ENCODE assay signal across 1 cellular context in the genomic region with DNA sequence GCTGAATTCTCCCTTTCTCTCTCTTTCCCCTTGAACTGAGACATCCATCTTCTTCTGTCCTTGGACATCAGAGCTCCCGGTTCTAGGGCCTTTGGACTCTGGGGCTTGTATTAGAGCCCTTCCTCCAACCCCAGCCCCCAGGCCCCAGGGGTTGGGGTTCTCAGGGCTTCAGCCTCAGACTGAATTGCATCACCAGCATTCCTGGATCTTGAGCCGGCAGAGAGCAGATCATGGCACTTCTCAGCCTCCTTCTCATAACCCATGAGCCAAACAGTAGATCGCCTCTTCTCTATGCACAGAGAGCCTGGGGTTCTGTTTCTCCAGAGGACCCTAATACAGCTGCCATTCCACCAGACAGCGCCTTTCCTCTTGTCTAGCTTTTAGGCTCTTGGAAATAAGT.
TF ChIP-seq lines count a peak whose summit lies in the region.

No MANE protein-coding gene starts in this region.

TF ChIP-seq in IMR-90, 13 proteins besides CTCF, POLR2A, EP300 and RAD21:
- TF ChIP-seq CEBPB (IDR thresholded peaks at IDR 0.05; ENCODE audit: low read depth, low read length) (peak; percentile 85), MAZ (IDR thresholded peaks at IDR 0.05; ENCODE audit: borderline replicate concordance, low read depth, low read length) (peak; percentile 23; the same call in 1 of the 2 replicates), RCOR1 (IDR thresholded peaks at IDR 0.05; ENCODE audit: insufficient replicate concordance, low read length) (no peak)
- TF ChIP-seq, protein P1, sequence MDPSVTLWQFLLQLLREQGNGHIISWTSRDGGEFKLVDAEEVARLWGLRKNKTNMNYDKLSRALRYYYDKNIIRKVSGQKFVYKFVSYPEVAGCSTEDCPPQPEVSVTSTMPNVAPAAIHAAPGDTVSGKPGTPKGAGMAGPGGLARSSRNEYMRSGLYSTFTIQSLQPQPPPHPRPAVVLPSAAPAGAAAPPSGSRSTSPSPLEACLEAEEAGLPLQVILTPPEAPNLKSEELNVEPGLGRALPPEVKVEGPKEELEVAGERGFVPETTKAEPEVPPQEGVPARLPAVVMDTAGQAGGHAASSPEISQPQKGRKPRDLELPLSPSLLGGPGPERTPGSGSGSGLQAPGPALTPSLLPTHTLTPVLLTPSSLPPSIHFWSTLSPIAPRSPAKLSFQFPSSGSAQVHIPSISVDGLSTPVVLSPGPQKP (IDR thresholded peaks at IDR 0.05; ENCODE audit: borderline replicate concordance, low read depth, low read length) = no peak
